In the genomic region with DNA sequence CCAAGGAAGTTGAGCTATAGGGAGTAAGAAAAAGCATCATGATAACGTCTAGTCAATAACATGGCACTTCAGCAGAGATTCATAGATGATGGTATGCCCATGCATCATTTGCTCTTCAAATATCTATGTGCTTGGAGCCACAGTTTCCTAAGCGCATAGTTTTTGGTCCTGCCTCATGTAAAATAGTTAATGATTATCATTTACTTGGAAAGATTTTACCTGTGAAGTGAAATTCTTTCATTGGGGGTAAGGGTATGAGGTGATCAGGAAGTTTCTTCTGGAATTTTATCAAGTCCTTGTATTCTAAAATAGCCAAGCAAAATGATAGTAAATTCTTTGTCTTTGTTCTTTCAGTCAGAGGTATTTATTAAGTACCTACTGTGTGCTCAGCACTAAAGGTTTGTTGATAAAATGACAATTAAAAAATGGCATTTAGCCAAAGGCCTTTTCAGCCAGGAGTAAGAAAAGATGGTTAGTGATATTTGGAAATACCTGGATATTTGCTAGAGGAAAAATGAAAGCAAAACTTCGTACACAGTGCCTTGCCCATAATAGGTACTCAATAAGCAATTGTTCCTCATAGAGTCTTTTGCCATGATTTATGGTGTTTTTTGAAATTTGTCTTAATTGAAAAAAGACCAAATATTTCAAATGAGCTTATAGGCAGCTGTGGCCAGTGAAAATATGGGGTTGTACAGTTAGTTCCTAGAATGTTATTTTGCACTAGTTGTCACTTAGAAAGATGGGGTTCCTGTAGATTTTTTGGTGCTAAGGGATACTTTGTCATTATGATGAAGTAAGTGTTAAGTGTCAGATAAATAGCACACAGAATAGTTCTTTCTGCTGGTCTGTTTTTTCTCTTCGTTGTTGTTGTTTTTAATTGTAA, we compare ENCODE assay signal across 18 cellular contexts. TPM values are rescaled to one million over a fixed set of nuclear protein-coding genes. Genes with fewer than 3 reads are reported as not detected.
DNase-seq lines count a peak whose midpoint lies in the region; ATAC-seq and TF ChIP-seq lines count a peak whose summit lies in the region.
"Had no signal": no experiment of that assay in that cellular context is flagged by ENCODE, and none has a peak within 500 bp of the region (broad histone marks: within the 10 kb centered on the region; RNA-seq: fewer than 3 reads in every experiment).

No MANE protein-coding gene starts in this region.

- peaks cover 14% of the 10 kb centered on the region for H3F3A ChIP-seq in SU-DHL-6 (ENCODE audit: insufficient read depth)

- H4K20me1 ChIP-seq in BLaER1 (no peaks in the 10 kb centered on the region), SU-DHL-6 (ENCODE audit: low read depth, low read length) (no peaks in the 10 kb centered on the region)

- no peak overlapping the region for H3K4me3 ChIP-seq in BLaER1
- H3K4me3 ChIP-seq in SU-DHL-6 (ENCODE audit: insufficient read depth, low read length, poor library complexity, severe bottlenecking), result no peak overlapping the region
- no peak overlapping the region for H3K4me3 ChIP-seq in sigmoid colon
- H3K4me3 ChIP-seq: smooth muscle cell, upper lobe of right lung had no signal

- no peaks in the 10 kb centered on the region for H3K9me3 ChIP-seq in BLaER1
- H3K9me3 ChIP-seq in CD4-positive, alpha-beta T cell (ENCODE audit: control insufficient read depth, low read length), result no peaks in the 10 kb centered on the region
- H3K9me3 ChIP-seq in SU-DHL-6 (ENCODE audit: insufficient read depth, low read length), result no peaks in the 10 kb centered on the region
- H3K9me3 ChIP-seq in sigmoid colon, result no peaks in the 10 kb centered on the region
- H3K9me3 ChIP-seq: upper lobe of right lung had no signal

- no peaks in the 10 kb centered on the region for H3K79me2 ChIP-seq in SU-DHL-6 (ENCODE audit: insufficient read depth, low read length)

- POLR2A ChIA-PET in CD4-positive, alpha-beta T cell (lab: Charles Lee), result interaction anchor here (0.8 to 4.0 kb wide), 4 partner anchors 11 to 193 kb away, joined by 3 to 67 read pairs (median 16); partner anchors contain the start of genes CD52 and PDIK1L

- H3K27me3 Mint-ChIP-seq in CD4-positive, alpha-beta T cell, result no peaks in the 10 kb centered on the region

- H3K36me3 ChIP-seq in BLaER1 (peaks cover 7% of the 10 kb centered on the region; the same call in 1 of the 2 replicates), SU-DHL-6 (ENCODE audit: low read length) (peaks cover 28% of the 10 kb centered on the region), sigmoid colon (no peaks in the 10 kb centered on the region)

- H3K4me1 ChIP-seq in BLaER1, result peaks cover 68% of the 10 kb centered on the region
- H3K4me1 ChIP-seq in sigmoid colon, result peaks cover 0 to 40% (median 28%) of the 10 kb centered on the region in 4 donors

- H3K27ac ChIP-seq in BLaER1 (no peak overlapping the region), SU-DHL-6 (ENCODE audit: low read depth, low read length) (peak overlapping the region; percentile 76; the same call in 1 of the 2 replicates), sigmoid colon (peak overlapping the region in 2 of 4 donors; percentile 4 to 76)
- no peak overlapping the region for H3K27ac ChIP-seq in CD4-positive, alpha-beta T cell (ENCODE audit: low read depth, low read length)
- H3K27ac ChIP-seq: upper lobe of right lung had no signal

- peak overlapping the region; percentile 45 for H3K4me3 Mint-ChIP-seq in CD4-positive, alpha-beta T cell
- H3K4me3 Mint-ChIP-seq: stimulated activated naive B cell treated with anti-CD40 and anti-IgM and Interleukin-4, amounts not matched to agents 10 μg/mL and 1 μg/mL and 100 μg/mL, for 72 hours had no signal

- H2AFZ ChIP-seq in SU-DHL-6 (ENCODE audit: low read depth, low read length, severe bottlenecking), result no peak overlapping the region

- DNase-seq in CD4-positive, alpha-beta T cell, result no peak
- DNase-seq in kidney tubule cell (ENCODE audit: low spot score) (peak; percentile 62), sigmoid colon (no peak), nucleus accumbens (lab: John Stamatoyannopoulos, UW) (no peak)
- DNase-seq in stimulated activated CD4-positive, alpha-beta T cell treated with anti-CD3 and anti-CD28 coated beads, Interleukin-1b, Interleukin-23, amount 100 ng/mL, for 48 hours, result no peak
- DNase-seq in stimulated activated CD4-positive, alpha-beta T cell treated with anti-CD3 and anti-CD28 coated beads, Interleukin-12 subunit alpha, Interleukin-12 subunit beta, amount 100 ng/mL, for 4 hours, result no peak
- DNase-seq: activated CD4-positive, alpha-beta T cell treated with anti-CD3 and anti-CD28 coated beads, Interleukin-2, amount 50 U/mL, for 1 hour; foreskin melanocyte; NCI-H1417 treated with DMSO at 0.1 percent for 48 hours; NCI-H2227 treated with DMSO at 0.1 percent for 48 hours; SHP77; stimulated activated naive B cell treated with anti-CD40 and anti-IgM and Interleukin-4, amounts not matched to agents 10 μg/mL and 1 μg/mL and 100 μg/mL, for 72 hours; upper lobe of right lung had no signal

- H3K4me2 ChIP-seq in BLaER1, result 0 out of 2 replicates have a peak overlapping the region, but pooled peaks have one; percentile 11
- H3K4me2 ChIP-seq in SU-DHL-6 (ENCODE audit: low read depth, low read length, poor library complexity, severe bottlenecking), result no peak overlapping the region
- H3K4me2 ChIP-seq: smooth muscle cell had no signal

- H3K9ac ChIP-seq in BLaER1 (no peak overlapping the region), SU-DHL-6 (ENCODE audit: low read length) (no peak overlapping the region)

- H3K4me1 Mint-ChIP-seq in CD4-positive, alpha-beta T cell (ENCODE audit: low read depth), result peaks cover 59% of the 10 kb centered on the region

- no peaks in the 10 kb centered on the region for H3K9me2 ChIP-seq in SU-DHL-6 (replicated peaks; ENCODE audit: insufficient read depth, low read length)

- no peak for ATAC-seq in CD4-positive, alpha-beta T cell (ENCODE audit: poor library complexity)
- ATAC-seq: stimulated activated naive B cell treated with anti-CD40 and anti-IgM and Interleukin-4, amounts not matched to agents 10 μg/mL and 1 μg/mL and 100 μg/mL, for 72 hours; upper lobe of right lung had no signal

- no peak for TF ChIP-seq CTCF in CD4-positive, alpha-beta T cell (IDR thresholded peaks at IDR 0.05)
- no peak for TF ChIP-seq CTCF in SU-DHL-6 (IDR thresholded peaks at IDR 0.05; ENCODE audit: insufficient read depth, low read length, poor library complexity, severe bottlenecking)
- TF ChIP-seq CTCF in sigmoid colon (IDR thresholded peaks at IDR 0.05), result no peak

- H3K27ac Mint-ChIP-seq in CD4-positive, alpha-beta T cell, result peak overlapping the region; percentile 86
- H3K27ac Mint-ChIP-seq: stimulated activated naive B cell treated with anti-CD40 and anti-IgM and Interleukin-4, amounts not matched to agents 10 μg/mL and 1 μg/mL and 100 μg/mL, for 72 hours had no signal

- no peaks in the 10 kb centered on the region for H3K27me3 ChIP-seq in BLaER1
- H3K27me3 ChIP-seq in CD4-positive, alpha-beta T cell (ENCODE audit: control insufficient read depth, insufficient read depth, low read length), result no peaks in the 10 kb centered on the region
- H3K27me3 ChIP-seq in SU-DHL-6 (ENCODE audit: low read length), result no peaks in the 10 kb centered on the region
- no peaks in the 10 kb centered on the region for H3K27me3 ChIP-seq in sigmoid colon
- H3K27me3 ChIP-seq: upper lobe of right lung had no signal

- TF ChIP-seq EP300 in sigmoid colon (IDR thresholded peaks at IDR 0.05), result no peak

- H3K9me3 Mint-ChIP-seq in CD4-positive, alpha-beta T cell, result no peaks in the 10 kb centered on the region
- H3K9me3 Mint-ChIP-seq: stimulated activated naive B cell treated with anti-CD40 and anti-IgM and Interleukin-4, amounts not matched to agents 10 μg/mL and 1 μg/mL and 100 μg/mL, for 72 hours had no signal

- 36 to 70% methylated on average over 4 of the region's 4 CpGs for WGBS in sigmoid colon, 2 donors

- CTCF ChIA-PET in CD4-positive, alpha-beta T cell (lab: Charles Lee), result interaction anchor here (0.6 to 7.7 kb wide), 8 partner anchors 15 to 1317 kb away, joined by 3 to 41 read pairs (median 5); partner anchors contain the start of genes CEP85 and ZNF593

- intact Hi-C loops in CD4-positive, alpha-beta T cell (cut with DNase I, micrococcal nuclease), result loop anchor here in 1 of 2 experiments (1.0 kb wide), 1 partner anchor 12 kb away; no protein-coding TSS in a partner anchor
- intact Hi-C loops in sigmoid colon (cut with DNase I), result no loop called here

- TF ChIP-seq POLR2A in sigmoid colon (IDR thresholded peaks at IDR 0.05), result no peak

- H3K36me3 Mint-ChIP-seq in CD4-positive, alpha-beta T cell (ENCODE audit: low read depth), result peaks cover 50% of the 10 kb centered on the region

RNA-seq across cellular contexts. Expression of gene PDIK1L, which starts 13.1 kb away (rescaled TPM):
- total RNA-seq in CD4-positive, alpha-beta T cell, result 1 to 10 TPM; 9.5 to 9.9 TPM
- total RNA-seq in sigmoid colon, result 10 to 100 TPM in 1 of 4 donors, 1 to 10 TPM in 3; 4.2 to 15.7 (median 6.6) TPM
- polyA plus RNA-seq in sigmoid colon, result 1 to 10 TPM; 4.6 to 5.4 (median 5.0) TPM

RNA-seq across cellular contexts. Expression of gene FAM110D, which starts 34.2 kb away (rescaled TPM):
- total RNA-seq in CD4-positive, alpha-beta T cell, result not detected
- 1 to 10 TPM; 1.1 to 4.2 (median 2.2) TPM for total RNA-seq in sigmoid colon
- polyA plus RNA-seq in sigmoid colon, result 1 to 10 TPM in 1 of 3 donors, under 1 TPM in 1, not detected in 1; 0.60 to 1.1 TPM
- total RNA-seq: smooth muscle cell had no signal
- polyA plus RNA-seq: smooth muscle cell had no signal

RNA-seq across cellular contexts. Expression of gene C1orf232, which starts 44.1 kb away (rescaled TPM):
- not detected for total RNA-seq in CD4-positive, alpha-beta T cell
- total RNA-seq in sigmoid colon, result not detected
- not detected for polyA plus RNA-seq in sigmoid colon
- total RNA-seq: endothelial cell of umbilical vein, liver, smooth muscle cell, upper lobe of right lung had no signal
- polyA plus RNA-seq: endothelial cell of umbilical vein, liver, smooth muscle cell had no signal

RNA-seq across cellular contexts. Expression of gene ZNF593, which starts 45.0 kb away (rescaled TPM):
- 1 to 10 TPM; 5.0 to 6.6 TPM for total RNA-seq in CD4-positive, alpha-beta T cell
- 10 to 100 TPM; 16.3 to 37.2 (median 32.1) TPM for total RNA-seq in sigmoid colon
- polyA plus RNA-seq in sigmoid colon, result 100 to 1,000 TPM in 1 of 3 donors, 10 to 100 TPM in 2; 38.4 to 114 (median 61.3) TPM

RNA-seq across cellular contexts. Expression of gene ZNF593OS, which starts 47.0 kb away (rescaled TPM):
- not detected for total RNA-seq in CD4-positive, alpha-beta T cell
- not detected for total RNA-seq in sigmoid colon
- polyA plus RNA-seq in sigmoid colon, result under 1 TPM in 1 of 3 donors, not detected in 2; 0.13 TPM
- total RNA-seq: endothelial cell of umbilical vein, liver, smooth muscle cell, upper lobe of right lung had no signal
- polyA plus RNA-seq: endothelial cell of umbilical vein, smooth muscle cell had no signal
